In genomic region chr1:54277451-54278355, GRCh38 we compare ENCODE assay signal across 1 cellular context.
TF ChIP-seq lines count a peak whose summit lies in the region.

No MANE protein-coding gene starts in this region.

TF ChIP-seq in HepG2, 621 proteins besides CTCF, POLR2A, EP300 and RAD21 (continued from another document):
- TF ChIP-seq ZBTB46 (CRISPR knock-in tag; IDR thresholded peaks at IDR 0.05; ENCODE audit: borderline replicate concordance) (no peak), CCDC6 (CRISPR knock-in tag; IDR thresholded peaks at IDR 0.05) (no peak), PBX3 (CRISPR knock-in tag; IDR thresholded peaks at IDR 0.05; ENCODE audit: borderline replicate concordance) (no peak), TRAFD1 (CRISPR knock-in tag; IDR thresholded peaks at IDR 0.05; ENCODE audit: borderline replicate concordance) (no peak), ZNF317 (CRISPR knock-in tag; IDR thresholded peaks at IDR 0.05) (no peak), ZNF557 (CRISPR knock-in tag; IDR thresholded peaks at IDR 0.05) (no peak), ELF3 (CRISPR knock-in tag; IDR thresholded peaks at IDR 0.05) (0 out of 2 replicates have a peak, but pooled peaks have one; percentile 14), ZC3H13 (CRISPR knock-in tag; IDR thresholded peaks at IDR 0.05) (no peak), PBX2 (CRISPR knock-in tag; IDR thresholded peaks at IDR 0.05) (no peak), ZNF18 (CRISPR knock-in tag; IDR thresholded peaks at IDR 0.05; ENCODE audit: insufficient replicate concordance) (no peak), GTF2F1 (IDR thresholded peaks at IDR 0.05; ENCODE audit: low read length) (no peak), TFE3 (CRISPR knock-in tag; IDR thresholded peaks at IDR 0.05) (no peak), HNF4A (CRISPR knock-in tag; IDR thresholded peaks at IDR 0.05) (peak; percentile 75), MNT (IDR thresholded peaks at IDR 0.05) (no peak), ATF5 (CRISPR knock-in tag; IDR thresholded peaks at IDR 0.05; ENCODE audit: low read depth) (no peak), CAMTA2 (CRISPR knock-in tag; IDR thresholded peaks at IDR 0.05; ENCODE audit: borderline replicate concordance) (no peak), REL (CRISPR knock-in tag; conservative IDR thresholded peaks at IDR 0.05) (no peak), SP1 (IDR thresholded peaks at IDR 0.05) (no peak), SP1 (CRISPR knock-in tag; IDR thresholded peaks at IDR 0.05) (no peak), LBX2 (CRISPR knock-in tag; IDR thresholded peaks at IDR 0.05; ENCODE audit: borderline replicate concordance) (no peak), GATAD2A (CRISPR knock-in tag; IDR thresholded peaks at IDR 0.05) (peak; percentile 29; the same call in 1 of the 2 replicates), ZNF768 (CRISPR knock-in tag; IDR thresholded peaks at IDR 0.05) (peak; percentile 84), HMGA1 (CRISPR knock-in tag; conservative IDR thresholded peaks at IDR 0.05) (no peak)
